In genomic region chr18:22324191-22325131, GRCh38 we compare ENCODE assay signal across 8 cellular contexts.
A peak's percentile ranks its signal among the peaks of the same experiment; 100 is the strongest.
DNase-seq lines count a peak whose midpoint lies in the region; ATAC-seq, FAIRE-seq and TF ChIP-seq lines count a peak whose summit lies in the region.

No MANE protein-coding gene starts in this region.

- no peaks in the 10 kb centered on the region for H3K36me3 Mint-ChIP-seq in naive thymus-derived CD8-positive, alpha-beta T cell

- peak; percentile 42 to 84 for ATAC-seq in naive thymus-derived CD8-positive, alpha-beta T cell
- ATAC-seq in HG03354 (IDR thresholded peaks at IDR 0.05; ENCODE audit: poor library complexity, severe bottlenecking, unreplicated experiment) (no peak), HG02884 (IDR thresholded peaks at IDR 0.05; ENCODE audit: unreplicated experiment) (no peak)

- CTCF ChIA-PET in AG04449 (lab: Yijun Ruan, JAX) = interaction anchor here (0.7 to 0.8 kb wide), 2 partner anchors 8 to 9 kb away, joined by 3 to 4 read pairs; no protein-coding TSS in a partner anchor

- TF ChIP-seq CTCF in AG04449 (IDR thresholded peaks at IDR 0.05; ENCODE audit: insufficient read depth, low read length, missing control alignments) (no peak), fibroblast of villous mesenchyme (IDR thresholded peaks at IDR 0.05; ENCODE audit: insufficient read depth, low read depth, low read length) (peak; percentile 11)

- peak overlapping the region in 9 of 10 donors; percentile 26 to 83 (median 51) for H3K27ac Mint-ChIP-seq in naive thymus-derived CD8-positive, alpha-beta T cell

- no peak for FAIRE-seq in urothelium cell line (lab: Jason Lieb, UNC)

- H3K4me3 ChIP-seq in AG04449 (ENCODE audit: low read depth, low read length) = peak overlapping the region; percentile 29
- H3K4me3 ChIP-seq in fibroblast of villous mesenchyme (ENCODE audit: low read depth, low read length) = peak overlapping the region; percentile 30

- DNase-seq in AG04449 (ENCODE audit: low read depth, low spot score) (no peak), OCI-M1 (lab: John Stamatoyannopoulos, UW) (peak; percentile 66), fibroblast of villous mesenchyme (ENCODE audit: low read depth) (peak; percentile 62), mesenteric fat pad (ENCODE audit: low spot score) (no peak), urothelium cell line (ENCODE audit: low spot score) (no peak)
- DNase-seq in naive thymus-derived CD8-positive, alpha-beta T cell = no peak

- H3K4me1 Mint-ChIP-seq in naive thymus-derived CD8-positive, alpha-beta T cell = peaks cover 0 to 15% (median 6%) of the 10 kb centered on the region in 4 donors

- H3K27me3 Mint-ChIP-seq in naive thymus-derived CD8-positive, alpha-beta T cell = peaks cover 0 to 8% (median 0%) of the 10 kb centered on the region in 5 donors

- POLR2A ChIA-PET in AG04449 (lab: Yijun Ruan, JAX) = no interaction called here
- POLR2A ChIA-PET in naive thymus-derived CD8-positive, alpha-beta T cell (lab: Charles Lee) = interaction anchor here (0.8 to 1.5 kb wide), 2 partner anchors 18 to 24 kb away, joined by 3 to 4 read pairs; no protein-coding TSS in a partner anchor

- H3K4me3 Mint-ChIP-seq in naive thymus-derived CD8-positive, alpha-beta T cell = peak overlapping the region; percentile 38 to 87 (median 74)

- peaks cover 0 to 16% (median 0%) of the 10 kb centered on the region in 9 donors for H3K9me3 Mint-ChIP-seq in naive thymus-derived CD8-positive, alpha-beta T cell

Comparison
In these comparisons a context has a peak if more than half of its experiments do, and no peak if none do; other contexts are left out.
1. DNase-seq: peak in OCI-M1 (single experiment) and fibroblast of villous mesenchyme (single experiment); none in AG04449 (single experiment), naive thymus-derived CD8-positive, alpha-beta T cell (0 of 10), mesenteric fat pad (single experiment) and urothelium cell line (single experiment).
2. ATAC-seq: peak in naive thymus-derived CD8-positive, alpha-beta T cell (2 of 2); none in HG03354 (single experiment) and HG02884 (single experiment).